18 cellular contexts compared by ENCODE assay signal in the genomic region with DNA sequence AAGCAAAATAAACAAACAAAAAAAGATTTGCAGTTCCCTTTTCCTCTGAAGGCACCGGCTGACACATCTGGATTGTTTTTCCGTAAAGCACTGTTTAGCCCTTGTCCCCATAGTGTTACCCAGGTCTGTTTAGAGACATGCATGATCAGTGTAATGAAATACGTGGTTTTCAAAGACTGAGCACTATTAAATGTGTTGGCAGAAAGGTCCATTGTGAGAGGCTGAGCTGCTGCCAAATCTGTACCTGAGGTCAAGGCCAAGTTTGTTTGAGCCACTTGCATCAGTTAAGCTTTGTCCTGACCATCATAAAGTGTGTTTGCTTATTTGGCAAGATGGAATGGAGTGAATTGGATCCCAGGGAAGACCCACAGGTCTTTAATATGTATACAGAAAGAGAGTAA. TPM values are rescaled to one million over a fixed set of nuclear protein-coding genes. Genes with fewer than 3 reads are reported as not detected.
DNase-seq lines count a peak whose midpoint lies in the region; ATAC-seq and TF ChIP-seq lines count a peak whose summit lies in the region.
"Had no signal": no experiment of that assay in that cellular context is flagged by ENCODE, and none has a peak within 500 bp of the region (broad histone marks: within the 10 kb centered on the region; RNA-seq: fewer than 3 reads in every experiment).

No MANE protein-coding gene starts in this region.

- H2AFZ ChIP-seq in mammary epithelial cell (ENCODE audit: low read depth, low read length) = no peak overlapping the region

- H3K4me3 Mint-ChIP-seq in activated CD8-positive, alpha-beta T cell treated with anti-CD3 and anti-CD28 coated beads, Interleukin-2, amount 10 ng/mL, durations not matched to agents 7 days and 5 days = no peak overlapping the region
- H3K4me3 Mint-ChIP-seq: activated T-helper 17 cell treated with anti-CD3 and anti-CD28 coated beads, Interleukin-2, amount 50 U/mL, for 72 hours had no signal

- no peak for TF ChIP-seq POLR2A in breast epithelium (IDR thresholded peaks at IDR 0.05)

- H3K27me3 ChIP-seq in breast epithelium (no peaks in the 10 kb centered on the region), mammary epithelial cell (ENCODE audit: insufficient read depth, low read length) (no peaks in the 10 kb centered on the region), subcutaneous abdominal adipose tissue (ENCODE audit: control insufficient read depth in 5 of 5, insufficient read depth in 4 of 5, low read length in 5 of 5) (no peaks in the 10 kb centered on the region)
- H3K27me3 ChIP-seq: neutrophil, upper lobe of right lung had no signal

- in situ Hi-C loops in mammary epithelial cell (cut with MboI; ENCODE audit: low sequenced_read_pairs in 2 of 2) = loop anchor here (25.0 kb wide), 2 partner anchors 485 to 1010 kb away; no protein-coding TSS in a partner anchor

- H3K4me2 ChIP-seq in mammary epithelial cell (ENCODE audit: insufficient read depth, low read depth, low read length) = no peak overlapping the region

- intact Hi-C loops in breast epithelium (cut with DNase I; ENCODE audit: low total_unique reads) (no loop called here), mammary epithelial cell (cut with micrococcal nuclease) (no loop called here)

- H3K27ac ChIP-seq in breast epithelium (peak overlapping the region; percentile 45 to 81), mammary epithelial cell (ENCODE audit: insufficient read depth, low read depth, low read length) (no peak overlapping the region), mesodermal cell (ENCODE audit: low read depth, low read length, severe bottlenecking) (peak overlapping the region; percentile 82), subcutaneous abdominal adipose tissue (ENCODE audit: low read depth, low read length) (peak overlapping the region; percentile 88)
- H3K27ac ChIP-seq: neutrophil had no signal

- no peaks in the 10 kb centered on the region for H3K79me2 ChIP-seq in mammary epithelial cell (ENCODE audit: insufficient read depth, low read length)

- dilution Hi-C loops in mammary epithelial cell (cut with HindIII; ENCODE audit: low sequenced_read_pairs) = no loop called here

- H3K9me3 ChIP-seq in breast epithelium = no peaks in the 10 kb centered on the region
- H3K9me3 ChIP-seq in mammary epithelial cell (replicated peaks; ENCODE audit: insufficient read depth, low read length) = no peaks in the 10 kb centered on the region
- H3K9me3 ChIP-seq in mesodermal cell (ENCODE audit: control insufficient read depth, low read length) = no peaks in the 10 kb centered on the region
- H3K9me3 ChIP-seq in subcutaneous abdominal adipose tissue (ENCODE audit: control insufficient read depth in 5 of 5, low read length in 5 of 5) = no peaks in the 10 kb centered on the region
- H3K9me3 ChIP-seq: neutrophil, upper lobe of right lung had no signal

- H3K9me3 Mint-ChIP-seq in activated CD8-positive, alpha-beta T cell treated with anti-CD3 and anti-CD28 coated beads, Interleukin-2, amount 10 ng/mL, durations not matched to agents 7 days and 5 days (ENCODE audit: insufficient read depth) = no peaks in the 10 kb centered on the region
- H3K9me3 Mint-ChIP-seq: activated T-helper 17 cell treated with anti-CD3 and anti-CD28 coated beads, Interleukin-2, amount 50 U/mL, for 72 hours; IgD-negative memory B cell had no signal

- peak overlapping the region; percentile 40 for H3K27ac Mint-ChIP-seq in activated CD8-positive, alpha-beta T cell treated with anti-CD3 and anti-CD28 coated beads, Interleukin-2, amount 10 ng/mL, durations not matched to agents 7 days and 5 days
- H3K27ac Mint-ChIP-seq: activated T-helper 17 cell treated with anti-CD3 and anti-CD28 coated beads, Interleukin-2, amount 50 U/mL, for 72 hours had no signal

- no peaks in the 10 kb centered on the region for H3K4me1 Mint-ChIP-seq in activated CD8-positive, alpha-beta T cell treated with anti-CD3 and anti-CD28 coated beads, Interleukin-2, amount 10 ng/mL, durations not matched to agents 7 days and 5 days (ENCODE audit: low read depth)
- H3K4me1 Mint-ChIP-seq: activated T-helper 17 cell treated with anti-CD3 and anti-CD28 coated beads, Interleukin-2, amount 50 U/mL, for 72 hours had no signal

- TF ChIP-seq CTCF in breast epithelium (IDR thresholded peaks at IDR 0.05) = no peak
- TF ChIP-seq CTCF in mammary epithelial cell (conservative IDR thresholded peaks at IDR 0.05 in 1 of 2, IDR thresholded peaks at IDR 0.05 in 1 of 2; ENCODE audit: extremely low read depth in 1 of 2, insufficient read depth in 1 of 2, low read depth in 1 of 2, low read length in 2 of 2) = no peak

- DNase-seq in breast epithelium (ENCODE audit: low spot score in 2 of 2) (no peak), mammary epithelial cell (no peak), A172 (ENCODE audit: low spot score) (no peak)
- DNase-seq in activated CD8-positive, alpha-beta T cell treated with anti-CD3 and anti-CD28 coated beads, Interleukin-2, amount 10 ng/mL, durations not matched to agents 7 days and 5 days = no peak
- DNase-seq in stimulated activated CD4-positive, alpha-beta T cell treated with anti-CD3 and anti-CD28 coated beads, Interleukin-4, amount 100 ng/mL, for 24 hours = no peak
- DNase-seq: activated CD4-positive, alpha-beta T cell treated with anti-CD3 and anti-CD28 coated beads, Interleukin-2, amount 50 U/mL, for 4 hours; amniotic stem cell; mesendoderm; NCI-H2081 treated with DMSO at 0.1 percent for 48 hours; NCI-H524 treated with DMSO at 0.1 percent for 48 hours; stimulated activated CD4-positive, alpha-beta T cell treated with anti-CD3 and anti-CD28 coated beads, Interleukin-4, amount 100 ng/mL, for 4 hours; upper lobe of right lung had no signal

- ATAC-seq in activated CD8-positive, alpha-beta T cell treated with anti-CD3 and anti-CD28 coated beads, Interleukin-2, amount 10 ng/mL, durations not matched to agents 7 days and 5 days = no peak
- ATAC-seq in GM21737 (IDR thresholded peaks at IDR 0.05; ENCODE audit: unreplicated experiment) = no peak
- ATAC-seq: activated T-helper 17 cell treated with anti-CD3 and anti-CD28 coated beads, Interleukin-2, amount 50 U/mL, for 72 hours had no signal

- H4K20me1 ChIP-seq in mammary epithelial cell (ENCODE audit: insufficient read depth, low read length) = no peaks in the 10 kb centered on the region

- H3K36me3 Mint-ChIP-seq in activated CD8-positive, alpha-beta T cell treated with anti-CD3 and anti-CD28 coated beads, Interleukin-2, amount 10 ng/mL, durations not matched to agents 7 days and 5 days (ENCODE audit: low read depth) = peaks cover 52% of the 10 kb centered on the region

- H3K36me3 ChIP-seq in breast epithelium (no peaks in the 10 kb centered on the region), mammary epithelial cell (ENCODE audit: insufficient read depth, low read length) (peaks cover 32% of the 10 kb centered on the region), mesodermal cell (ENCODE audit: control insufficient read depth, insufficient read depth, low read length) (peaks cover 71% of the 10 kb centered on the region), subcutaneous abdominal adipose tissue (ENCODE audit: control insufficient read depth in 5 of 5, insufficient read depth in 5 of 5, low read length in 5 of 5) (peaks cover 29 to 56% (median 46%) of the 10 kb centered on the region in 5 donors)

- no TSS peak for BruUV-seq in mammary epithelial cell (replicated peaks; lab: Mats Ljungman, UMichigan)

- H3K4me3 ChIP-seq in breast epithelium = no peak overlapping the region
- no peak overlapping the region for H3K4me3 ChIP-seq in mammary epithelial cell (replicated peaks in 1 of 3; ENCODE audit: insufficient read depth in 1 of 3, low read depth in 2 of 3, low read length in 3 of 3)
- H3K4me3 ChIP-seq in mesodermal cell (ENCODE audit: extremely low read depth, insufficient read depth, low read length, poor library complexity, severe bottlenecking) = no peak overlapping the region
- H3K4me3 ChIP-seq in subcutaneous abdominal adipose tissue (ENCODE audit: low read depth in 1 of 5, low read length in 5 of 5) = no peak overlapping the region
- H3K4me3 ChIP-seq: upper lobe of right lung had no signal

- no peaks in the 10 kb centered on the region for H3K4me1 ChIP-seq in breast epithelium
- no peaks in the 10 kb centered on the region for H3K4me1 ChIP-seq in mammary epithelial cell (ENCODE audit: insufficient read depth, low read length)
- H3K4me1 ChIP-seq in mesodermal cell (ENCODE audit: control insufficient read depth, insufficient read depth, low read length, poor library complexity, severe bottlenecking) = peaks cover 15% of the 10 kb centered on the region
- H3K4me1 ChIP-seq in subcutaneous abdominal adipose tissue (ENCODE audit: control insufficient read depth in 5 of 5, insufficient read depth in 5 of 5, low read length in 5 of 5) = peaks cover 0 to 35% (median 21%) of the 10 kb centered on the region in 5 donors
- H3K4me1 ChIP-seq: upper lobe of right lung had no signal

- CTCF ChIA-PET in mammary epithelial cell (lab: Charles Lee; ENCODE audit: low non-redundant PET) = no interaction called here
- CTCF ChIA-PET in activated CD8-positive, alpha-beta T cell treated with anti-CD3 and anti-CD28 coated beads, Interleukin-2, amount 10 ng/mL, durations not matched to agents 7 days and 5 days (lab: Charles Lee) = interaction anchor here (1.0 kb wide), 1 partner anchor 1010 kb away, joined by 3 read pairs; no protein-coding TSS in a partner anchor

- no peaks in the 10 kb centered on the region for H3K27me3 Mint-ChIP-seq in activated CD8-positive, alpha-beta T cell treated with anti-CD3 and anti-CD28 coated beads, Interleukin-2, amount 10 ng/mL, durations not matched to agents 7 days and 5 days (ENCODE audit: low read depth)
- H3K27me3 Mint-ChIP-seq: activated T-helper 17 cell treated with anti-CD3 and anti-CD28 coated beads, Interleukin-2, amount 50 U/mL, for 72 hours; IgD-negative memory B cell had no signal

- no peak overlapping the region for H3K9ac ChIP-seq in mammary epithelial cell (ENCODE audit: insufficient read depth, low read length)
- H3K9ac ChIP-seq in subcutaneous abdominal adipose tissue (ENCODE audit: low read length in 5 of 5) = no peak overlapping the region

- 100% methylated on average over 3 of the region's 3 CpGs for WGBS in mammary epithelial cell (ENCODE audit: low coverage, missing lambda C conversion rate)
- 92 to 100% methylated on average over 1 to 3 of the region's 3 CpGs for WGBS in mesodermal cell (ENCODE audit: insufficient coverage in 2 of 2), 2 experiments

- POLR2A ChIA-PET in activated CD8-positive, alpha-beta T cell treated with anti-CD3 and anti-CD28 coated beads, Interleukin-2, amount 10 ng/mL, durations not matched to agents 7 days and 5 days (lab: Charles Lee) = no interaction called here

RNA-seq across cellular contexts. Expression of gene CTR9, which starts 26.3 kb away (rescaled TPM):
- total RNA-seq in breast epithelium (10 to 100 TPM; 24.6 to 35.0 (median 28.5) TPM), mammary epithelial cell (10 to 100 TPM; 29.5 to 29.9 TPM)
- polyA plus RNA-seq in mammary epithelial cell = 9.2 TPM
- 39.6 TPM for polyA minus RNA-seq in mammary epithelial cell
- 10 to 100 TPM; 43.4 to 44.0 TPM for total RNA-seq in activated CD8-positive, alpha-beta T cell treated with anti-CD3 and anti-CD28 coated beads, Interleukin-2, amount 10 ng/mL, durations not matched to agents 7 days and 5 days
- 33.8 TPM for polyA plus RNA-seq in mesodermal cell (2013, experiment 1 of 2)
- polyA plus RNA-seq in mesodermal cell (2013, experiment 2 of 2) = 33.3 TPM
- 22.6 and 23.1 TPM in 2 replicates for total RNA-seq in A172 (2014; rRNA removed; shearing (Covaris generic))

RNA-seq across cellular contexts. Expression of gene EIF4G2, which starts 31.3 kb away (rescaled TPM):
- 100 to 1,000 TPM; 385 to 456 (median 416) TPM for total RNA-seq in breast epithelium
- 100 to 1,000 TPM; 737 to 956 TPM for total RNA-seq in mammary epithelial cell
- 444 TPM for polyA plus RNA-seq in mammary epithelial cell
- polyA minus RNA-seq in mammary epithelial cell = 1,074 TPM
- total RNA-seq in activated CD8-positive, alpha-beta T cell treated with anti-CD3 and anti-CD28 coated beads, Interleukin-2, amount 10 ng/mL, durations not matched to agents 7 days and 5 days = 100 to 1,000 TPM; 667 to 682 TPM
- 833 TPM for polyA plus RNA-seq in mesodermal cell (2013, experiment 1 of 2)
- polyA plus RNA-seq in mesodermal cell (2013, experiment 2 of 2) = 863 TPM
- 800 and 932 TPM in 2 replicates for total RNA-seq in A172 (2014; rRNA removed; shearing (Covaris generic))
